ENCODE assay signal across 20 cellular contexts in genomic region chr16:5551909-5552308, GRCh38.
"Had no signal": no experiment of that assay in that cellular context is flagged by ENCODE, and none has a peak within 500 bp of the region (broad histone marks: within the 10 kb centered on the region; RNA-seq: fewer than 3 reads in every experiment).

No MANE protein-coding gene starts in this region.

- H3K27ac Mint-ChIP-seq: activated CD8-positive, alpha-beta T cell treated with anti-CD3 and anti-CD28 coated beads for 36 hours; activated naive CD4-positive, alpha-beta T cell treated with anti-CD3 and anti-CD28 coated beads, Interleukin-2, amount 10 ng/mL, durations not matched to agents 7 days and 5 days; activated naive CD8-positive, alpha-beta T cell treated with anti-CD3 and anti-CD28 coated beads for 36 hours; activated T-cell treated with anti-CD3 and anti-CD28 coated beads, Interleukin-2, amount 50 U/mL, for 72 hours; activated T-helper 2 cell treated with anti-CD3 and anti-CD28 coated beads, Interferon-gamma antibody, Interleukin-2, Interleukin-4, amounts not matched to agents 10 μg/mL and 5 μg/mL and 100 μg/mL, durations not matched to agents 14 hours and 24 hours and 36 hours; brain had no signal

- ATAC-seq: activated CD8-positive, alpha-beta T cell treated with anti-CD3 and anti-CD28 coated beads for 36 hours; activated T-cell treated with anti-CD3 and anti-CD28 coated beads, Interleukin-2, amount 50 U/mL, for 72 hours; PC-3 had no signal

- H3K27me3 Mint-ChIP-seq: activated CD8-positive, alpha-beta T cell treated with anti-CD3 and anti-CD28 coated beads for 36 hours; activated naive CD4-positive, alpha-beta T cell treated with anti-CD3 and anti-CD28 coated beads, Interleukin-2, amount 10 ng/mL, durations not matched to agents 7 days and 5 days; activated naive CD8-positive, alpha-beta T cell treated with anti-CD3 and anti-CD28 coated beads for 36 hours; central memory CD8-positive, alpha-beta T cell had no signal

- H3K9me3 Mint-ChIP-seq: activated CD8-positive, alpha-beta T cell treated with anti-CD3 and anti-CD28 coated beads for 36 hours; activated naive CD8-positive, alpha-beta T cell treated with anti-CD3 and anti-CD28 coated beads for 36 hours; central memory CD8-positive, alpha-beta T cell had no signal

- H3K9me3 ChIP-seq: SK-N-SH had no signal

- H3K4me1 Mint-ChIP-seq: activated naive CD4-positive, alpha-beta T cell treated with anti-CD3 and anti-CD28 coated beads, Interleukin-2, amount 10 ng/mL, durations not matched to agents 7 days and 5 days; activated naive CD8-positive, alpha-beta T cell treated with anti-CD3 and anti-CD28 coated beads for 36 hours; central memory CD8-positive, alpha-beta T cell had no signal

- H3K4me3 Mint-ChIP-seq: activated CD8-positive, alpha-beta T cell treated with anti-CD3 and anti-CD28 coated beads for 36 hours; activated naive CD4-positive, alpha-beta T cell treated with anti-CD3 and anti-CD28 coated beads, Interleukin-2, amount 10 ng/mL, durations not matched to agents 7 days and 5 days; activated naive CD8-positive, alpha-beta T cell treated with anti-CD3 and anti-CD28 coated beads for 36 hours; activated T-cell treated with anti-CD3 and anti-CD28 coated beads, Interleukin-2, amount 50 U/mL, for 72 hours; brain; central memory CD8-positive, alpha-beta T cell had no signal

- H3K27ac ChIP-seq: VCaP had no signal

- DNase-seq: activated CD4-positive, alpha-beta T cell treated with anti-CD3 and anti-CD28 coated beads, Interleukin-2, amount 50 U/mL, for 1 hour; activated CD4-positive, CD25-positive, alpha-beta regulatory T cell; activated CD8-positive, alpha-beta memory T cell treated with anti-CD3 and anti-CD28 coated beads, Interleukin-2, amount 50 U/mL, for 4 hours; activated CD8-positive, alpha-beta T cell treated with anti-CD3 and anti-CD28 coated beads for 36 hours; activated gamma-delta T cell treated with Interleukin-2 at 50 U/mL for 16 hours; activated naive CD4-positive, alpha-beta T cell treated with anti-CD3 and anti-CD28 coated beads, Interleukin-2, amount 10 ng/mL, durations not matched to agents 7 days and 5 days; activated naive CD8-positive, alpha-beta T cell treated with anti-CD3 and anti-CD28 coated beads for 36 hours; activated T-cell treated with anti-CD3 and anti-CD28 coated beads, Interleukin-2, amount 50 U/mL, for 72 hours; KBM-7; NCI-H1105 treated with DMSO at 0.1 percent for 48 hours; NCI-H1930; NCI-H446; NCI-H524; PC-3; SK-N-SH; T-helper 1 cell had no signal

- H3K36me3 Mint-ChIP-seq: activated naive CD4-positive, alpha-beta T cell treated with anti-CD3 and anti-CD28 coated beads, Interleukin-2, amount 10 ng/mL, durations not matched to agents 7 days and 5 days; activated naive CD8-positive, alpha-beta T cell treated with anti-CD3 and anti-CD28 coated beads for 36 hours; brain had no signal
